12 cellular contexts compared by ENCODE assay signal in the genomic region with DNA sequence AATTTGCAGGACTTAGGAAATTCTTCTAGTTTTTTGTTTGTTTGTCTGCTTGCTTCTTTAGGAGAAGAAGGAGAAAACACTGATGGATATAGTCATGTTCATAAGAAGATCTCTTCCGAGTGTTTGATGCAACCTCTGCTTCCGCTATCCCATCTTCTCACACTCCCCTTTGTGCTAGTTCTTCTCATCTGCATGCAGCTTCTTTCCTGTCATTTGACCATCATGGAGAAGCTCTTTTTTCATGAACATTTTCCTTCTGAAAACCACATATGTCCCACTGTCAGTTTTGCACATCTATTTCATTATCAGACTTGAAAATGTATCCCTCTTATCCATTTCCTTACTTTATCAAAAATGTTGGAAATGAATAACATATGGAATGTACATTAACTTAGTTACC.
DNase-seq lines count a peak whose midpoint lies in the region; ATAC-seq and TF ChIP-seq lines count a peak whose summit lies in the region.
"Had no signal": no experiment of that assay in that cellular context is flagged by ENCODE, and none has a peak within 500 bp of the region (broad histone marks: within the 10 kb centered on the region; RNA-seq: fewer than 3 reads in every experiment).

No MANE protein-coding gene starts in this region.

- peak overlapping the region; percentile 54 for H3K4me3 Mint-ChIP-seq in T-helper 1 cell treated with Interleukin-12 subunit alpha and Interleukin-12 subunit beta and Interleukin-4 antibody, amounts not matched to agents 30 μg/mL and 1 μg/mL, for 36 hours
- H3K4me3 Mint-ChIP-seq: nephron had no signal

- intact Hi-C loops in left ventricle myocardium inferior (cut with micrococcal nuclease), result loop anchor here (10.0 kb wide), 1 partner anchor 488 kb away; the partner anchor contains the start of gene SFMBT2

- ATAC-seq in HG03469 (IDR thresholded peaks at IDR 0.05; ENCODE audit: unreplicated experiment) (no peak), foreskin keratinocyte (no peak)

- peak overlapping the region; percentile 85 for H3K27ac ChIP-seq in HL-60 (replicated peaks)
- H3K27ac ChIP-seq in left ventricle myocardium inferior (replicated peaks), result no peak overlapping the region
- H3K27ac ChIP-seq in foreskin keratinocyte, result no peak overlapping the region
- H3K27ac ChIP-seq: C4-2B, sigmoid colon, vagina had no signal

- H3K36me3 ChIP-seq in MG63, result no peaks in the 10 kb centered on the region
- no peaks in the 10 kb centered on the region for H3K36me3 ChIP-seq in left ventricle myocardium inferior
- H3K36me3 ChIP-seq: sigmoid colon, vagina had no signal

- H3K4me3 ChIP-seq in HL-60 (replicated peaks; ENCODE audit: insufficient read depth, low read length) (no peak overlapping the region), MG63 (no peak overlapping the region), left ventricle myocardium inferior (no peak overlapping the region)
- H3K4me3 ChIP-seq: sigmoid colon, vagina had no signal

- H3K27me3 ChIP-seq in HL-60 (ENCODE audit: insufficient read depth, poor library complexity, severe bottlenecking), result no peaks in the 10 kb centered on the region
- H3K27me3 ChIP-seq in MG63, result peaks cover 12% of the 10 kb centered on the region
- no peaks in the 10 kb centered on the region for H3K27me3 ChIP-seq in left ventricle myocardium inferior (ENCODE audit: low read depth)
- no peaks in the 10 kb centered on the region for H3K27me3 ChIP-seq in foreskin keratinocyte
- H3K27me3 ChIP-seq: sigmoid colon, vagina had no signal

- no peaks in the 10 kb centered on the region for H3K27me3 Mint-ChIP-seq in T-helper 1 cell treated with Interleukin-12 subunit alpha and Interleukin-12 subunit beta and Interleukin-4 antibody, amounts not matched to agents 30 μg/mL and 1 μg/mL, for 36 hours (ENCODE audit: low read depth)

- no peaks in the 10 kb centered on the region for H3K9me3 Mint-ChIP-seq in T-helper 1 cell treated with Interleukin-12 subunit alpha and Interleukin-12 subunit beta and Interleukin-4 antibody, amounts not matched to agents 30 μg/mL and 1 μg/mL, for 36 hours
- H3K9me3 Mint-ChIP-seq: nephron had no signal

- H3K4me1 ChIP-seq in left ventricle myocardium inferior (no peaks in the 10 kb centered on the region), foreskin keratinocyte (peaks cover 12% of the 10 kb centered on the region)
- H3K4me1 ChIP-seq: sigmoid colon, vagina had no signal

- H3K9me3 ChIP-seq in MG63, result no peaks in the 10 kb centered on the region
- no peaks in the 10 kb centered on the region for H3K9me3 ChIP-seq in left ventricle myocardium inferior (replicated peaks)
- H3K9me3 ChIP-seq: sigmoid colon, vagina had no signal

- DNase-seq in Ammon's horn (ENCODE audit: low spot score), result peak; percentile 59
- peak; percentile 33 to 53 for DNase-seq in HL-60 (ENCODE audit: low read depth in 1 of 2, low spot score in 1 of 2)
- DNase-seq in medulla oblongata (ENCODE audit: extremely low spot score), result peak; percentile 72
- DNase-seq in MG63, result no peak
- no peak for DNase-seq in left ventricle myocardium inferior
- DNase-seq in foreskin keratinocyte, result no peak
- DNase-seq: sigmoid colon had no signal

- peak overlapping the region; percentile 99 for H3K27ac Mint-ChIP-seq in T-helper 1 cell treated with Interleukin-12 subunit alpha and Interleukin-12 subunit beta and Interleukin-4 antibody, amounts not matched to agents 30 μg/mL and 1 μg/mL, for 36 hours
- H3K27ac Mint-ChIP-seq: nephron had no signal

- TF ChIP-seq CTCF in HL-60 (IDR thresholded peaks at IDR 0.05; ENCODE audit: insufficient read depth, low read length) (no peak), left ventricle myocardium inferior (IDR thresholded peaks at IDR 0.05; ENCODE audit: borderline replicate concordance) (no peak), foreskin keratinocyte (conservative IDR thresholded peaks at IDR 0.05) (no peak)

- H3K36me3 Mint-ChIP-seq in T-helper 1 cell treated with Interleukin-12 subunit alpha and Interleukin-12 subunit beta and Interleukin-4 antibody, amounts not matched to agents 30 μg/mL and 1 μg/mL, for 36 hours (ENCODE audit: low read depth), result peaks cover 13% of the 10 kb centered on the region

- H3K4me1 Mint-ChIP-seq in T-helper 1 cell treated with Interleukin-12 subunit alpha and Interleukin-12 subunit beta and Interleukin-4 antibody, amounts not matched to agents 30 μg/mL and 1 μg/mL, for 36 hours (ENCODE audit: low read depth), result peaks cover 39% of the 10 kb centered on the region

Comparison
In these comparisons a context has a peak if more than half of its experiments do, and no peak if none do; other contexts are left out.
1. DNase-seq: peak in Ammon's horn (single experiment), HL-60 (2 of 2) and medulla oblongata (single experiment); none in MG63 (single experiment), left ventricle myocardium inferior (single experiment) and foreskin keratinocyte (0 of 2).